ENCODE assay signal across 6 cellular contexts in genomic region chr20:63941282-63942060, GRCh38. TPM values are rescaled to one million over a fixed set of nuclear protein-coding genes. Genes with fewer than 3 reads are reported as not detected.
DNase-seq lines count a peak whose midpoint lies in the region; ATAC-seq and TF ChIP-seq lines count a peak whose summit lies in the region.

No MANE protein-coding gene starts in this region.

- H4K20me1 ChIP-seq in GM23338 (replicated peaks; ENCODE audit: insufficient read depth), result peaks cover under 1% of the 10 kb centered on the region

- H3K4me3 Mint-ChIP-seq in GM23338, result peak overlapping the region; percentile 85
- H3K4me3 Mint-ChIP-seq in activated CD4-positive, alpha-beta memory T cell treated with anti-CD3 and anti-CD28 coated beads for 36 hours, result no peak overlapping the region

- no peaks in the 10 kb centered on the region for H3K9me3 Mint-ChIP-seq in GM23338
- no peaks in the 10 kb centered on the region for H3K9me3 Mint-ChIP-seq in activated CD4-positive, alpha-beta memory T cell treated with anti-CD3 and anti-CD28 coated beads for 36 hours

- peak overlapping the region; percentile 87 for H3K27ac ChIP-seq in GM23338 (ENCODE audit: low read depth)
- peak overlapping the region; percentile 79 for H3K27ac ChIP-seq in left ventricle myocardium inferior (replicated peaks)

- H3K4me3 ChIP-seq in GM23338 (peak overlapping the region; percentile 92), left ventricle myocardium inferior (no peak overlapping the region)

- peaks cover 39% of the 10 kb centered on the region for H3F3A ChIP-seq in GM23338 (replicated peaks; ENCODE audit: low read depth)

- POLR2A ChIA-PET in activated CD4-positive, alpha-beta memory T cell treated with anti-CD3 and anti-CD28 coated beads for 36 hours (lab: Charles Lee), result no interaction called here

- no peaks in the 10 kb centered on the region for H3K9me2 ChIP-seq in GM23338 (ENCODE audit: insufficient read depth)

- peaks cover 18% of the 10 kb centered on the region for H3K36me3 Mint-ChIP-seq in GM23338 (ENCODE audit: low read depth)
- peaks cover 11% of the 10 kb centered on the region for H3K36me3 Mint-ChIP-seq in activated CD4-positive, alpha-beta memory T cell treated with anti-CD3 and anti-CD28 coated beads for 36 hours

- ATAC-seq in GM23338 (peak; percentile 51), HG03097 (IDR thresholded peaks at IDR 0.05; ENCODE audit: low FRiP score, unreplicated experiment) (no peak), GM21447 (IDR thresholded peaks at IDR 0.05; ENCODE audit: unreplicated experiment) (no peak)

- peak overlapping the region; percentile 93 for H3K4me2 ChIP-seq in GM23338

- DNase-seq in GM23338 (ENCODE audit: low spot score), result peak; percentile 98
- DNase-seq in activated CD4-positive, alpha-beta memory T cell treated with anti-CD3 and anti-CD28 coated beads for 36 hours, result peak; percentile 85
- DNase-seq in left ventricle myocardium inferior, result peak; percentile 61
- no peak for DNase-seq in pons (ENCODE audit: low spot score)

- H3K36me3 ChIP-seq in GM23338 (ENCODE audit: insufficient read depth) (no peaks in the 10 kb centered on the region), left ventricle myocardium inferior (peaks cover 81% of the 10 kb centered on the region)

- H3K27ac Mint-ChIP-seq in GM23338, result peak overlapping the region; percentile 86
- H3K27ac Mint-ChIP-seq in activated CD4-positive, alpha-beta memory T cell treated with anti-CD3 and anti-CD28 coated beads for 36 hours, result peak overlapping the region; percentile 49

- H3K79me2 ChIP-seq in GM23338 (replicated peaks; ENCODE audit: insufficient read depth), result peaks cover under 1% of the 10 kb centered on the region; the same call in 1 of the 2 replicates

- H2AFZ ChIP-seq in GM23338, result no peak overlapping the region

- CTCF ChIA-PET in activated CD4-positive, alpha-beta memory T cell treated with anti-CD3 and anti-CD28 coated beads for 36 hours (lab: Charles Lee), result interaction anchor here (0.9 kb wide), 1 partner anchor 33 kb away, joined by 4 read pairs; no protein-coding TSS in a partner anchor

- H3K4me1 ChIP-seq in GM23338 (ENCODE audit: insufficient read depth), result peaks cover 10% of the 10 kb centered on the region; the same call in 1 of the 2 replicates
- H3K4me1 ChIP-seq in left ventricle myocardium inferior, result peaks cover 43% of the 10 kb centered on the region

- H3K27me3 ChIP-seq in GM23338 (ENCODE audit: insufficient read depth), result no peaks in the 10 kb centered on the region
- H3K27me3 ChIP-seq in left ventricle myocardium inferior (ENCODE audit: low read depth), result no peaks in the 10 kb centered on the region

- peaks cover 7% of the 10 kb centered on the region; the same call in 2 of the 3 replicates for H3K4me1 Mint-ChIP-seq in GM23338
- H3K4me1 Mint-ChIP-seq in activated CD4-positive, alpha-beta memory T cell treated with anti-CD3 and anti-CD28 coated beads for 36 hours (ENCODE audit: low read depth), result peaks cover 5% of the 10 kb centered on the region

- intact Hi-C loops in activated CD4-positive, alpha-beta memory T cell treated with anti-CD3 and anti-CD28 coated beads for 36 hours (cut with micrococcal nuclease), result no loop called here
- intact Hi-C loops in left ventricle myocardium inferior (cut with micrococcal nuclease), result no loop called here

- H3K27me3 Mint-ChIP-seq in GM23338 (ENCODE audit: insufficient read depth, low read depth, poor library complexity), result peaks cover 19% of the 10 kb centered on the region
- H3K27me3 Mint-ChIP-seq in activated CD4-positive, alpha-beta memory T cell treated with anti-CD3 and anti-CD28 coated beads for 36 hours, result no peaks in the 10 kb centered on the region

- H3K9me3 ChIP-seq in left ventricle myocardium inferior (replicated peaks), result no peaks in the 10 kb centered on the region

- TF ChIP-seq CTCF in GM23338 (conservative IDR thresholded peaks at IDR 0.05; ENCODE audit: low read depth in 2 of 2) (no peak), left ventricle myocardium inferior (IDR thresholded peaks at IDR 0.05; ENCODE audit: borderline replicate concordance) (no peak)

TF ChIP-seq in GM23338, 12 proteins besides CTCF, POLR2A, EP300 and RAD21 (continues in another document):
- TF ChIP-seq JUNB (IDR thresholded peaks at IDR 0.05; ENCODE audit: unreplicated experiment) (no peak), POLR2AphosphoS5 (IDR thresholded peaks at IDR 0.05; ENCODE audit: low read depth) (peak; percentile 6; the same call in 1 of the 2 replicates), ZNF462 (CRISPR knock-in tag; IDR thresholded peaks at IDR 0.05) (no peak)

RNA-seq across cellular contexts. Expression of gene UCKL1, which starts 14.7 kb away (rescaled TPM):
- 46.5 and 56.8 TPM in 2 replicates for total RNA-seq in GM23338 (2014; rRNA removed; shearing (Covaris generic))
- polyA plus RNA-seq in GM23338 (2016; fragmentation: Nextera tagmentation; extraction: Ambion mirVana), result 82.5 and 89.3 TPM in 2 replicates
- 10 to 100 TPM; 26.6 to 29.6 TPM for total RNA-seq in activated CD4-positive, alpha-beta memory T cell treated with anti-CD3 and anti-CD28 coated beads for 36 hours
- 41.0 TPM for total RNA-seq in left ventricle myocardium inferior

RNA-seq across cellular contexts. Expression of gene ZNF512B, which starts 28.3 kb away (rescaled TPM):
- 21.4 and 28.8 TPM in 2 replicates for total RNA-seq in GM23338 (2014; rRNA removed; shearing (Covaris generic))
- 6.0 and 6.1 TPM in 2 replicates for polyA plus RNA-seq in GM23338 (2016; fragmentation: Nextera tagmentation; extraction: Ambion mirVana)
- total RNA-seq in activated CD4-positive, alpha-beta memory T cell treated with anti-CD3 and anti-CD28 coated beads for 36 hours, result 10 to 100 TPM; 12.5 to 13.5 TPM
- 12.6 TPM for total RNA-seq in left ventricle myocardium inferior

RNA-seq across cellular contexts. Expression of gene SAMD10, which starts 38.0 kb away (rescaled TPM):
- 2.8 and 7.3 TPM in 2 replicates for total RNA-seq in GM23338 (2014; rRNA removed; shearing (Covaris generic))
- 2.1 and 3.2 TPM in 2 replicates for polyA plus RNA-seq in GM23338 (2016; fragmentation: Nextera tagmentation; extraction: Ambion mirVana)
- total RNA-seq in activated CD4-positive, alpha-beta memory T cell treated with anti-CD3 and anti-CD28 coated beads for 36 hours, result 10 to 100 TPM; 23.7 to 24.5 TPM
- total RNA-seq in left ventricle myocardium inferior, result 5.6 TPM

RNA-seq across cellular contexts. Expression of gene PRPF6, which starts 39.5 kb away (rescaled TPM):
- 73.5 and 79.9 TPM in 2 replicates for total RNA-seq in GM23338 (2014; rRNA removed; shearing (Covaris generic))
- 53.8 and 56.2 TPM in 2 replicates for polyA plus RNA-seq in GM23338 (2016; fragmentation: Nextera tagmentation; extraction: Ambion mirVana)
- total RNA-seq in activated CD4-positive, alpha-beta memory T cell treated with anti-CD3 and anti-CD28 coated beads for 36 hours, result 10 to 100 TPM; 62.3 to 63.1 TPM
- 46.8 TPM for total RNA-seq in left ventricle myocardium inferior

RNA-seq across cellular contexts. Expression of gene DNAJC5, which starts 46.5 kb away (rescaled TPM):
- total RNA-seq in GM23338 (2014; rRNA removed; shearing (Covaris generic)), result 29.5 and 33.5 TPM in 2 replicates
- 6.9 and 7.1 TPM in 2 replicates for polyA plus RNA-seq in GM23338 (2016; fragmentation: Nextera tagmentation; extraction: Ambion mirVana)
- total RNA-seq in activated CD4-positive, alpha-beta memory T cell treated with anti-CD3 and anti-CD28 coated beads for 36 hours, result 10 to 100 TPM; 33.7 to 33.8 TPM
- 42.8 TPM for total RNA-seq in left ventricle myocardium inferior
